10 cellular contexts compared by ENCODE assay signal in the genomic region with DNA sequence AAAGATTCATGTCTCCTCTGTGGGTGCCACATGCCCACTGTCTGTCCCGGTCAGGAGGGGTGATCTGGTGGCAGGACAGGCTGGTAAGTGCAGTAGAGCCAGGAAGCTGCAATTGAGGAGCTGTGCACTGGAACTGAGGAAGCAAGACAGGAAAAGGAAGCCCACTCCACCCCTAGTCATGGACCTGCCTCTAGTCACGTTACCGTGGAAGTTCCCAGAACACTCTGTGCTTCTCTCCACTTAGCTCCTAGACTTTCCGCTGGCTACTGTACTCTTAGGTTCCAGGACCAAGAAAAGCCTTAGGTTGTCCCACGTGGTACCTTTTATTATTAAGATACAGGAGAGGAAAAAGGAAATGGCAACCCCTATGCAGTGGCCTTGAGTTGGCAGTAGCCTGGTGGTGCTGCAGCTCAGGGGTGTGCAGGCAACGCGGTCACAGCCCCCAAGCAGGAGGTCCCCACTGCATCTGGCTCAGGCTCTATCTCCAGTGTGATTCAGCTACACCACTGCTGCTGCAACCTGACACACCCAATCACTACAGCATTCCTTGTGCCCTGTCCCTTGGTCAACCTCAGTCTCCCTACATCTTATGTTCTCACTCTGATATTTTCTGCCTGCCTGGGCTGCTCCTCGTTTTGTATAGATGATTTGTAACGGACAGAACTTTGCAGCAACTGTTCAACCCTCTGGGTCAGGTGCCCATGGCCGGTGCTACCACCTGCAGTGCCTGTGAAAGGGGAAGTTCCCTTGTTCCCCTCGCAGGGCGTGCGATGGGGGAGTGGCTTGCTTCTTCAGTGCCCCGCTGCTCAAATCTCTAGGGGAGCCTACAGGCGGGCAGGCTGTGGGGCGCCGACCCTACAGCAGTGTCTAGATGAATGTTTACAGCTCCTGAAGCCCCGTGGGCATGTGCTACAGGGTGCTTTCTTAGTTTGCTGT. TPM values are rescaled to one million over a fixed set of nuclear protein-coding genes. Genes with fewer than 3 reads are reported as not detected.
A peak's percentile ranks its signal among the peaks of the same experiment; 100 is the strongest.
DNase-seq lines count a peak whose midpoint lies in the region; ATAC-seq, FAIRE-seq and TF ChIP-seq lines count a peak whose summit lies in the region.
"Had no signal": no experiment of that assay in that cellular context is flagged by ENCODE, and none has a peak within 500 bp of the region (broad histone marks: within the 10 kb centered on the region; RNA-seq: fewer than 3 reads in every experiment).

No MANE protein-coding gene starts in this region.

- no peak overlapping the region for H3K23ac ChIP-seq in H1 (ENCODE audit: insufficient read length)

- H3K9me3 ChIP-seq in H1 (ENCODE audit: insufficient read depth in 2 of 2, low read depth in 1 of 2, low read length in 1 of 2) (no peaks in the 10 kb centered on the region), stomach (peaks cover 0 to 5% (median 0%) of the 10 kb centered on the region in 4 donors)

- no peak overlapping the region; the same call in 1 of the 2 replicates for H4K8ac ChIP-seq in H1 (ENCODE audit: extremely low read depth, insufficient read depth, low read length)

- peak; percentile 29 for DNase-seq in activated T-cell treated with anti-CD3 and anti-CD28 coated beads, Interleukin-2, amount 50 U/mL, for 1 hour
- DNase-seq in activated T-cell treated with anti-CD3 and anti-CD28 coated beads for 4 hours (no peak), NCI-H526 (lab: John Stamatoyannopoulos, UW) (peak; percentile 41 to 73), H1 (ENCODE audit: low read depth in 1 of 2, low spot score in 2 of 2) (peak in 1 of 2 experiments; percentile 68), stomach (no peak), HT-29 (ENCODE audit: low spot score) (no peak), kidney tubule cell (ENCODE audit: low spot score) (no peak)
- DNase-seq: amniotic stem cell had no signal

- H4K5ac ChIP-seq in H1 (ENCODE audit: insufficient read length, low read depth, low read length), result peak overlapping the region; percentile 38

- H4K20me1 ChIP-seq in H1 (replicated peaks in 1 of 2; ENCODE audit: control insufficient read depth in 1 of 2, insufficient read depth in 2 of 2, low read length in 2 of 2), result no peaks in the 10 kb centered on the region

- H2BK120ac ChIP-seq in H1 (replicated peaks; ENCODE audit: low read depth, low read length), result no peak overlapping the region

- H2AFZ ChIP-seq in H1 (ENCODE audit: low read length), result peak overlapping the region; percentile 83

- H2BK15ac ChIP-seq in H1 (ENCODE audit: low read length), result peak overlapping the region; percentile 36; the same call in 1 of the 2 replicates

- H3K14ac ChIP-seq in H1 (ENCODE audit: insufficient read length), result no peak overlapping the region

- H3K18ac ChIP-seq in H1 (ENCODE audit: extremely low read depth, low read length), result no peak overlapping the region; the same call in 1 of the 2 replicates

- POLR2A ChIA-PET in H1 (lab: Charles Lee; ENCODE audit: partially characterized antibody), result interaction anchor here (1.0 kb wide), 1 partner anchor 13 kb away, joined by 4 read pairs; no protein-coding TSS in a partner anchor

- TF ChIP-seq CTCF in H1 (IDR thresholded peaks at IDR 0.05; ENCODE audit: control extremely low read depth in 1 of 3, insufficient read depth in 1 of 3, low read depth in 1 of 3, low read length in 3 of 3) (no peak), stomach (IDR thresholded peaks at IDR 0.05) (no peak)

- H3K79me1 ChIP-seq in H1 (ENCODE audit: low read depth, low read length), result no peaks in the 10 kb centered on the region

- H2BK20ac ChIP-seq in H1 (ENCODE audit: low read length), result 0 out of 2 replicates have a peak overlapping the region, but pooled peaks have one; percentile 13

- no peak for TF ChIP-seq RAD21 in H1 (IDR thresholded peaks at IDR 0.05 in 1 of 2, conservative IDR thresholded peaks at IDR 0.05 in 1 of 2; ENCODE audit: low read depth in 2 of 2, low read length in 2 of 2)

- peak; percentile 79 for FAIRE-seq in H1 (lab: Jason Lieb, UNC)
- FAIRE-seq: islet of Langerhans had no signal

- H3K79me2 ChIP-seq in H1 (ENCODE audit: control insufficient read depth in 1 of 2, insufficient read depth in 2 of 2, low read length in 2 of 2), result no peaks in the 10 kb centered on the region

- peak overlapping the region; percentile 63; the same call in 1 of the 2 replicates for H2BK12ac ChIP-seq in H1 (ENCODE audit: low read depth, low read length)

- H3K9ac ChIP-seq in H1 (replicated peaks in 1 of 4; ENCODE audit: extremely low read depth in 1 of 4, low read depth in 3 of 4, low read length in 3 of 4), result no peak overlapping the region

- intact Hi-C loops in stomach (cut with DNase I; ENCODE audit: low total_unique reads), result no loop called here

- peak overlapping the region; percentile 71 to 80 for H3K4me2 ChIP-seq in H1 (ENCODE audit: insufficient read depth in 1 of 2, low read depth in 2 of 2, low read length in 2 of 2)

- peaks cover 9% of the 10 kb centered on the region for H3K23me2 ChIP-seq in H1 (ENCODE audit: low read depth, low read length)

- TF ChIP-seq EP300 in H1 (IDR thresholded peaks at IDR 0.05; ENCODE audit: borderline replicate concordance in 1 of 2, low read depth in 2 of 2, low read length in 2 of 2) (no peak), stomach (IDR thresholded peaks at IDR 0.05) (no peak)

- H3K36me3 ChIP-seq in H1 (ENCODE audit: control insufficient read depth in 2 of 4, insufficient read depth in 4 of 4, low read length in 3 of 4) (no peaks in the 10 kb centered on the region), stomach (no peaks in the 10 kb centered on the region)

- no peak overlapping the region for H3K56ac ChIP-seq in H1 (replicated peaks; ENCODE audit: insufficient read length, low read depth, low read length)

- no peak overlapping the region for H3K27ac ChIP-seq in H1 (ENCODE audit: low read depth, low read length)
- H3K27ac ChIP-seq in stomach, result no peak overlapping the region

- no peak overlapping the region for H2AK5ac ChIP-seq in H1 (ENCODE audit: low read depth, low read length)

- no peak for ATAC-seq in HG02852 (IDR thresholded peaks at IDR 0.05; ENCODE audit: unreplicated experiment)

- 0 out of 2 replicates have a peak overlapping the region, but pooled peaks have one; percentile 15 for H2BK5ac ChIP-seq in H1 (ENCODE audit: low read depth, low read length)

- no peak for TF ChIP-seq POLR2A in H1 (IDR thresholded peaks at IDR 0.05; ENCODE audit: control extremely low read depth in 1 of 2, low read depth in 2 of 2, low read length in 2 of 2)
- no peak for TF ChIP-seq POLR2A in stomach (IDR thresholded peaks at IDR 0.05)

- H3K4me1 ChIP-seq in H1 (replicated peaks in 1 of 4; ENCODE audit: control insufficient read depth in 3 of 4, insufficient read depth in 4 of 4, low read length in 3 of 4) (peaks cover 4 to 9% (median 7%) of the 10 kb centered on the region in 4 experiments; a peak in 6 of 7 replicates), stomach (peaks cover 0 to 10% (median 0%) of the 10 kb centered on the region in 4 donors)

- 0 out of 7 replicates have a peak, but pooled peaks cover 0 to 2% (median 0%) of the 10 kb centered on the region in 4 experiments for H3K27me3 ChIP-seq in H1 (replicated peaks in 1 of 4; ENCODE audit: control insufficient read depth in 3 of 4, extremely low read depth in 1 of 4, insufficient read depth in 3 of 4, low read length in 3 of 4)
- peaks cover 0 to 48% (median 11%) of the 10 kb centered on the region in 3 donors for H3K27me3 ChIP-seq in stomach

- H4K91ac ChIP-seq in H1 (replicated peaks; ENCODE audit: insufficient read length, low read length), result peak overlapping the region; percentile 31

- no peak overlapping the region for H3K4ac ChIP-seq in H1 (replicated peaks; ENCODE audit: insufficient read length, low read depth, low read length)

- WGBS in H1 (ENCODE audit: extremely low coverage in 1 of 2, insufficient coverage in 1 of 2, insufficient read length in 1 of 2, insufficient replicate concordance in 2 of 2, low coverage in 1 of 2, low lambda C conversion rate in 2 of 2, missing lambda C conversion rate in 1 of 2), 2 experiments, result 40% methylated on average over 18 of the region's 18 CpGs; no CpG with 5 or more reads in 1 of the 2 experiments
- WGBS in stomach, 5 donors, result 27 to 34% (median 33%) methylated on average over 16 to 18 of the region's 18 CpGs

- CTCF ChIA-PET in H1 (lab: Charles Lee; ENCODE audit: partially characterized antibody), result interaction anchor here (1.0 to 2.5 kb wide), 3 partner anchors 26 to 88 kb away, joined by 3 to 9 read pairs (median 5); no protein-coding TSS in a partner anchor

- peak overlapping the region; percentile 23 to 57 (median 38); a peak in 7 of 8 replicates for H3K4me3 ChIP-seq in H1 (ENCODE audit: extremely low read depth in 1 of 4, insufficient read depth in 2 of 4, low read depth in 3 of 4, low read length in 4 of 4)
- peak overlapping the region in 3 of 4 donors; percentile 19 to 33 (median 24) for H3K4me3 ChIP-seq in stomach

TF ChIP-seq in H1, 55 proteins besides CTCF, POLR2A, EP300 and RAD21:
- no peak for TF ChIP-seq SUZ12 (IDR thresholded peaks at IDR 0.05; ENCODE audit: low read length)
- no peak for TF ChIP-seq RXRA (IDR thresholded peaks at IDR 0.05; ENCODE audit: insufficient read depth, low read depth, low read length)
- no peak for TF ChIP-seq RFX5 (IDR thresholded peaks at IDR 0.05; ENCODE audit: borderline replicate concordance, low read depth, low read length)
- TF ChIP-seq TAF7 (optimal IDR thresholded peaks at IDR 0.05; ENCODE audit: borderline replicate concordance, low read depth, low read length), result no peak
- TF ChIP-seq CBX5 (IDR thresholded peaks at IDR 0.05; ENCODE audit: low read depth, low read length), result no peak
- TF ChIP-seq KDM4A (IDR thresholded peaks at IDR 0.05; ENCODE audit: low read depth, low read length, severe bottlenecking), result peak; percentile 17
- TF ChIP-seq, protein P1, sequence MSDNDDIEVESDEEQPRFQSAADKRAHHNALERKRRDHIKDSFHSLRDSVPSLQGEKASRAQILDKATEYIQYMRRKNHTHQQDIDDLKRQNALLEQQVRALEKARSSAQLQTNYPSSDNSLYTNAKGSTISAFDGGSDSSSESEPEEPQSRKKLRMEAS (IDR thresholded peaks at IDR 0.05), result 0 out of 2 replicates have a peak, but pooled peaks have one; percentile 9
- no peak for TF ChIP-seq PHF8 (conservative IDR thresholded peaks at IDR 0.05; ENCODE audit: low read depth, low read length)

RNA-seq across cellular contexts. Expression of a gene that starts 24.4 kb away (rescaled TPM):
- 0.15 TPM in 2 replicates for total RNA-seq in H1 (2021; fragmentation: NEBNext Ultra II Directional; extraction: Animal tissue kit (Norgen Biotek cat#: 25700))
- polyA plus RNA-seq in H1 (2011; rRNA removed) (0.27 and 0.53 TPM in 2 replicates), stomach (under 1 TPM in 2 of 3 donors, not detected in 1; 0.05 to 0.31 TPM)
- polyA plus RNA-seq in H1 (2011; cell fraction: cytosol; rRNA removed), result 0.21 TPM
- polyA plus RNA-seq in H1 (2011; cell fraction: nucleus; rRNA removed), result 0.53 TPM
- polyA plus RNA-seq in H1 (2012, experiment 1 of 2), result 0.10 to 0.15 TPM (median 0.12 TPM) in 4 replicates
- 0.08 TPM for polyA plus RNA-seq in H1 (2012, experiment 2 of 2)
- 0.08 TPM for polyA plus RNA-seq in H1 (2013, experiment 1 of 2)
- polyA plus RNA-seq in H1 (2013, experiment 2 of 2), result 0.09 TPM
- 0.06 and 0.22 TPM in 2 replicates for polyA minus RNA-seq in H1 (2011; rRNA and poly(A)+ RNA removed)
- polyA minus RNA-seq in H1 (2011; cell fraction: cytosol; rRNA and poly(A)+ RNA removed), result not detected
- polyA minus RNA-seq in H1 (2011; cell fraction: nucleus; rRNA and poly(A)+ RNA removed), result 0.40 TPM
- under 1 TPM in 1 of 5 donors, not detected in 4; 0.18 TPM for total RNA-seq in stomach
- not detected in 2 replicates for total RNA-seq in HT-29 (2014; rRNA removed; shearing (Covaris generic))

Comparison
In these comparisons a context has a peak if more than half of its experiments do, and no peak if none do; other contexts are left out.
1. DNase-seq: peak in activated T-cell treated with anti-CD3 and anti-CD28 coated beads, Interleukin-2, amount 50 U/mL, for 1 hour (single experiment) and NCI-H526 (2 of 2); none in activated T-cell treated with anti-CD3 and anti-CD28 coated beads for 4 hours (single experiment), stomach (single experiment), HT-29 (single experiment) and kidney tubule cell (single experiment).